7 cellular contexts compared by ENCODE assay signal in the genomic region with DNA sequence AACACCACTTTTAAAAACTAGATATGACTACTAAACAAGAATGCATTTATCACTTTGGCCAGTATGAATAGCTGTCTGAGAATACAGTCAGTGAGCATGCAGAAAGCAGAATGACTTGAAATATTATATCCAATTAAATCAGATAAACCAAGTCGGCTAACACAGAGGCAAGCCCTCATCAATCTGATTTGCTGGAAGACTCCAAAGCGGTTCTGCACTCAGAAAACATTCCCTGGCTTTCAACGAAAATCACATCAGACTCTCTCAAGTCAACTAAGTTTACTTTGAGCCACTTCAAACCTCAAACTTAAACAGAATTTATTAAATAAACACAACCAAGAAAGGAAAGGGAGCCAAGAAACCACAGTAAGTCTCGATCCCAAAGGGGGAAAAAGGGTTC. TPM values are rescaled to one million over a fixed set of nuclear protein-coding genes. Genes with fewer than 3 reads are reported as not detected.
DNase-seq lines count a peak whose midpoint lies in the region; ATAC-seq, FAIRE-seq and TF ChIP-seq lines count a peak whose summit lies in the region.

No MANE protein-coding gene starts in this region.

- in situ Hi-C loops in gastrocnemius medialis (cut with MboI; ENCODE audit: low sequenced_read_pairs in 4 of 4) = loop anchor here in 2 of 4 donors (10.0 to 25.0 kb wide), 2 partner anchors 253 to 260 kb away; no protein-coding TSS in a partner anchor

- no peaks in the 10 kb centered on the region for H3K9me3 ChIP-seq in SK-N-MC (ENCODE audit: low read depth, low read length)
- H3K9me3 ChIP-seq in gastrocnemius medialis = no peaks in the 10 kb centered on the region

- no peak for FAIRE-seq in HTR-8/SVneo (lab: Jason Lieb, UNC)

- peaks cover 20% of the 10 kb centered on the region for H3K4me1 ChIP-seq in foreskin keratinocyte
- H3K4me1 ChIP-seq in gastrocnemius medialis = peaks cover 0 to 10% of the 10 kb centered on the region in 2 donors

- peak overlapping the region; percentile 86 for H3K4me3 ChIP-seq in SK-N-MC
- H3K4me3 ChIP-seq in gastrocnemius medialis = peak overlapping the region; percentile 71 to 99 (median 80)

- no peak for TF ChIP-seq POLR2A in gastrocnemius medialis (IDR thresholded peaks at IDR 0.05)

- H3K36me3 ChIP-seq in SK-N-MC (ENCODE audit: insufficient read depth, low read length) (peaks cover 40% of the 10 kb centered on the region), gastrocnemius medialis (no peaks in the 10 kb centered on the region)

- ATAC-seq in foreskin keratinocyte = no peak
- ATAC-seq in gastrocnemius medialis = no peak
- no peak for ATAC-seq in GM21381 (IDR thresholded peaks at IDR 0.05; ENCODE audit: unreplicated experiment)
- ATAC-seq in omental fat pad (ENCODE audit: low FRiP score) = no peak

- peak; percentile 37 for DNase-seq in HCEC 1CT
- no peak for DNase-seq in SK-N-MC (ENCODE audit: low read depth, low spot score)
- DNase-seq in foreskin keratinocyte = peak in 1 of 2 donors; percentile 39
- no peak for DNase-seq in gastrocnemius medialis
- DNase-seq in HTR-8/SVneo (ENCODE audit: insufficient read length, low spot score) = no peak
- DNase-seq in omental fat pad (ENCODE audit: low spot score) = no peak

- TF ChIP-seq CTCF in foreskin keratinocyte (conservative IDR thresholded peaks at IDR 0.05) (no peak), gastrocnemius medialis (IDR thresholded peaks at IDR 0.05 in 4 of 5, conservative IDR thresholded peaks at IDR 0.05 in 1 of 5) (no peak), omental fat pad (IDR thresholded peaks at IDR 0.05) (no peak)

- H3K9ac ChIP-seq in SK-N-MC (ENCODE audit: insufficient read length) = peak overlapping the region; percentile 97

- intact Hi-C loops in gastrocnemius medialis (cut with DNase I; ENCODE audit: low total_unique reads) = loop anchor here (1.0 to 10.0 kb wide), 6 partner anchors 70 to 470 kb away; partner anchors contain the start of gene ZNF622

- H3K27me3 ChIP-seq in foreskin keratinocyte = no peaks in the 10 kb centered on the region
- H3K27me3 ChIP-seq in gastrocnemius medialis = peaks cover 0 to 35% (median 28%) of the 10 kb centered on the region in 3 donors

- H3K27ac ChIP-seq in SK-N-MC (peak overlapping the region; percentile 94), foreskin keratinocyte (peak overlapping the region; percentile 98), gastrocnemius medialis (peak overlapping the region in 3 of 4 donors; percentile 73 to 81 (median 76))

RNA-seq across cellular contexts. Expression of gene MYO10, which starts 1.4 kb away (rescaled TPM):
- 57.7 and 62.5 TPM in 2 replicates for total RNA-seq in foreskin keratinocyte
- polyA plus RNA-seq in foreskin keratinocyte = 11.2 and 11.5 TPM in 2 replicates
- 10 to 100 TPM in 2 of 4 donors, 1 to 10 TPM in 2; 3.4 to 28.7 (median 13.4) TPM for total RNA-seq in gastrocnemius medialis
- total RNA-seq in omental fat pad = 10 to 100 TPM; 12.1 to 35.8 (median 17.7) TPM
